Comparison of ENCODE assay signal across 9 cellular contexts in genomic region chr1:76075877-76076276, GRCh38. TPM values are rescaled to one million over a fixed set of nuclear protein-coding genes. Genes with fewer than 3 reads are reported as not detected.
A peak's percentile ranks its signal among the peaks of the same experiment; 100 is the strongest.
DNase-seq lines count a peak whose midpoint lies in the region; ATAC-seq and TF ChIP-seq lines count a peak whose summit lies in the region.
"Had no signal": no experiment of that assay in that cellular context is flagged by ENCODE, and none has a peak within 500 bp of the region (broad histone marks: within the 10 kb centered on the region; RNA-seq: fewer than 3 reads in every experiment).

No MANE protein-coding gene starts in this region.

- no peak for TF ChIP-seq CTCF in left ventricle myocardium inferior (IDR thresholded peaks at IDR 0.05; ENCODE audit: borderline replicate concordance)
- TF ChIP-seq CTCF in vagina (IDR thresholded peaks at IDR 0.05): no peak

- intact Hi-C loops in left ventricle myocardium inferior (cut with micrococcal nuclease) (no loop called here), cardiac septum (cut with DNase I) (no loop called here), vagina (cut with DNase I) (no loop called here)

- no peak for ATAC-seq in HG03025 (IDR thresholded peaks at IDR 0.05; ENCODE audit: low FRiP score, unreplicated experiment)

- H3K4me3 ChIP-seq in left ventricle myocardium inferior (peak overlapping the region; percentile 71), iPS-20b (ENCODE audit: low read length) (peak overlapping the region; percentile 95), vagina (peak overlapping the region in 1 of 2 donors; percentile 55)

- TF ChIP-seq POLR2A in vagina (IDR thresholded peaks at IDR 0.05): no peak

- peaks cover 33% of the 10 kb centered on the region for H3K4me1 ChIP-seq in left ventricle myocardium inferior
- peaks cover 22% of the 10 kb centered on the region; the same call in 1 of the 2 replicates for H3K4me1 ChIP-seq in iPS-20b (ENCODE audit: insufficient read depth, low read length)
- no peaks in the 10 kb centered on the region for H3K4me1 ChIP-seq in vagina

- no peak for DNase-seq in left ventricle myocardium inferior
- DNase-seq in cardiac septum (ENCODE audit: low spot score): no peak
- DNase-seq in RPMI7951 (ENCODE audit: low read depth): peak; percentile 12
- no peak for DNase-seq in vagina (ENCODE audit: extremely low spot score in 2 of 2)
- no peak for DNase-seq in T1000 (lab: John Stamatoyannopoulos, UW)
- DNase-seq in inferior parietal cortex (ENCODE audit: extremely low spot score): no peak
- DNase-seq: DND-41 had no signal

- H3K27me3 ChIP-seq in left ventricle myocardium inferior (ENCODE audit: low read depth) (no peaks in the 10 kb centered on the region), iPS-20b (ENCODE audit: insufficient read depth, low read length) (peaks cover 8% of the 10 kb centered on the region; the same call in 1 of the 2 replicates), vagina (no peaks in the 10 kb centered on the region)

- peak overlapping the region; percentile 89; the same call in 1 of the 2 replicates for H3K9ac ChIP-seq in iPS-20b (ENCODE audit: low read depth, low read length)

- peak overlapping the region; percentile 86 for H3K27ac ChIP-seq in left ventricle myocardium inferior (replicated peaks)
- H3K27ac ChIP-seq in iPS-20b (ENCODE audit: low read length): no peak overlapping the region
- H3K27ac ChIP-seq in vagina: peak overlapping the region; percentile 45

- H3K36me3 ChIP-seq in left ventricle myocardium inferior (no peaks in the 10 kb centered on the region), iPS-20b (ENCODE audit: insufficient read depth, low read depth, low read length) (no peaks in the 10 kb centered on the region), vagina (no peaks in the 10 kb centered on the region)

- H3K9me3 ChIP-seq in left ventricle myocardium inferior (replicated peaks) (no peaks in the 10 kb centered on the region), iPS-20b (ENCODE audit: insufficient read depth, low read depth, low read length) (no peaks in the 10 kb centered on the region), vagina (no peaks in the 10 kb centered on the region)

RNA-seq across cellular contexts. Expression of gene ST6GALNAC3, which starts 1.3 kb away (rescaled TPM):
- total RNA-seq in left ventricle myocardium inferior (4.5 TPM), cardiac septum (4.1 TPM), vagina (21.1 TPM)
- 0.48 and 0.49 TPM in 2 replicates for total RNA-seq in RPMI7951 (2014; rRNA removed; shearing (Covaris generic))
